Comparison of ENCODE assay signal across 8 cellular contexts in genomic region chr12:108854453-108855283, GRCh38. TPM values are rescaled to one million over a fixed set of nuclear protein-coding genes. Genes with fewer than 3 reads are reported as not detected.
A peak's percentile ranks its signal among the peaks of the same experiment; 100 is the strongest.
DNase-seq lines count a peak whose midpoint lies in the region; ATAC-seq and TF ChIP-seq lines count a peak whose summit lies in the region.

No MANE protein-coding gene starts in this region.

- no peak for ATAC-seq in CD8-positive, alpha-beta T cell
- ATAC-seq in GM19395 (IDR thresholded peaks at IDR 0.05; ENCODE audit: unreplicated experiment) (no peak), HG03159 (IDR thresholded peaks at IDR 0.05; ENCODE audit: unreplicated experiment) (no peak)

- H3K9me3 Mint-ChIP-seq in CD8-positive, alpha-beta T cell: no peaks in the 10 kb centered on the region
- peaks cover 3% of the 10 kb centered on the region for H3K9me3 Mint-ChIP-seq in chondrocyte (ENCODE audit: low read depth)

- CTCF ChIA-PET in CD8-positive, alpha-beta T cell (lab: Charles Lee): no interaction called here

- peak overlapping the region in 1 of 2 donors; percentile 48 for H3K9ac ChIP-seq in mucosa of rectum (ENCODE audit: low read depth in 1 of 2, low read length in 2 of 2)

- H3K4me1 Mint-ChIP-seq in CD8-positive, alpha-beta T cell (ENCODE audit: low read depth): peaks cover 46% of the 10 kb centered on the region
- H3K4me1 Mint-ChIP-seq in chondrocyte (ENCODE audit: low read depth): peaks cover 71% of the 10 kb centered on the region

- H3K4me1 ChIP-seq in CD8-positive, alpha-beta T cell (ENCODE audit: insufficient read depth, low read length): peaks cover 27% of the 10 kb centered on the region
- H3K4me1 ChIP-seq in mucosa of rectum (ENCODE audit: control insufficient read depth in 2 of 2, insufficient read depth in 2 of 2, low read length in 2 of 2): peaks cover 28 to 39% of the 10 kb centered on the region in 2 donors

- H3K36me3 Mint-ChIP-seq in CD8-positive, alpha-beta T cell: peaks cover 29% of the 10 kb centered on the region
- peaks cover 28% of the 10 kb centered on the region for H3K36me3 Mint-ChIP-seq in chondrocyte (ENCODE audit: low read depth)

- no peak overlapping the region for H3K4me3 Mint-ChIP-seq in CD8-positive, alpha-beta T cell
- peak overlapping the region; percentile 98 for H3K4me3 Mint-ChIP-seq in chondrocyte (ENCODE audit: unreplicated experiment)

- no peaks in the 10 kb centered on the region for H3K9me3 ChIP-seq in CD8-positive, alpha-beta T cell (ENCODE audit: low read length)
- H3K9me3 ChIP-seq in MG63 (peaks cover 5% of the 10 kb centered on the region; the same call in 1 of the 2 replicates), mucosa of rectum (ENCODE audit: control insufficient read depth in 2 of 2, low read length in 2 of 2) (no peaks in the 10 kb centered on the region)

- POLR2A ChIA-PET in CD8-positive, alpha-beta T cell (lab: Charles Lee): no interaction called here

- no peak overlapping the region for H3K27ac ChIP-seq in CD8-positive, alpha-beta T cell (ENCODE audit: low read depth, low read length)
- peak overlapping the region; percentile 78 to 89 for H3K27ac ChIP-seq in mucosa of rectum (ENCODE audit: low read depth in 2 of 2, low read length in 2 of 2)

- no peak for DNase-seq in CD8-positive, alpha-beta T cell
- peak; percentile 82 for DNase-seq in MG63
- DNase-seq in chondrocyte (ENCODE audit: low spot score): no peak
- DNase-seq in NCI-H1105 treated with DMSO at 0.1 percent for 48 hours (lab: John Stamatoyannopoulos, UW): no peak
- no peak for DNase-seq in NCI-H345 treated with DMSO at 0.1 percent for 48 hours (lab: John Stamatoyannopoulos, UW; ENCODE audit: unreplicated experiment)

- H3K36me3 ChIP-seq in CD8-positive, alpha-beta T cell (ENCODE audit: insufficient read depth, low read length): no peaks in the 10 kb centered on the region
- H3K36me3 ChIP-seq in MG63 (peaks cover 56% of the 10 kb centered on the region), mucosa of rectum (ENCODE audit: control insufficient read depth in 2 of 2, insufficient read depth in 2 of 2, low read length in 2 of 2) (peaks cover 0 to 6% of the 10 kb centered on the region in 2 donors)

- H3K4me3 ChIP-seq in CD8-positive, alpha-beta T cell (ENCODE audit: low read depth, low read length): no peak overlapping the region
- peak overlapping the region; percentile 95 for H3K4me3 ChIP-seq in MG63
- H3K4me3 ChIP-seq in mucosa of rectum (ENCODE audit: low read length in 2 of 2): no peak overlapping the region

- peak overlapping the region; percentile 57 for H3K27ac Mint-ChIP-seq in CD8-positive, alpha-beta T cell
- peak overlapping the region; percentile 99 for H3K27ac Mint-ChIP-seq in chondrocyte (ENCODE audit: unreplicated experiment)

- intact Hi-C loops in CD8-positive, alpha-beta T cell (cut with DNase I, micrococcal nuclease): loop anchor here (5.0 to 10.0 kb wide), 7 partner anchors 52 to 1762 kb away; partner anchors contain the start of genes CRY1 (in 1 of the 2), FAM222A (in 1 of the 2), PRDM4 (in 1 of the 2) and PWP1 (in 1 of the 2)

- H3K27me3 ChIP-seq in CD8-positive, alpha-beta T cell (ENCODE audit: insufficient read depth, low read length): no peaks in the 10 kb centered on the region
- no peaks in the 10 kb centered on the region for H3K27me3 ChIP-seq in MG63
- H3K27me3 ChIP-seq in mucosa of rectum (ENCODE audit: control insufficient read depth in 2 of 2, insufficient read depth in 2 of 2, low read length in 2 of 2): no peaks in the 10 kb centered on the region

- TF ChIP-seq CTCF in CD8-positive, alpha-beta T cell (IDR thresholded peaks at IDR 0.05): no peak
- TF ChIP-seq CTCF in chondrocyte (IDR thresholded peaks at IDR 0.05): no peak

- H3K27me3 Mint-ChIP-seq in CD8-positive, alpha-beta T cell (ENCODE audit: low read depth): no peaks in the 10 kb centered on the region
- no peaks in the 10 kb centered on the region for H3K27me3 Mint-ChIP-seq in chondrocyte (ENCODE audit: low read depth)

RNA-seq across cellular contexts. Expression of gene SSH1, which starts 2.7 kb away (rescaled TPM):
- total RNA-seq in CD8-positive, alpha-beta T cell: 10 to 100 TPM; 26.2 to 32.4 TPM
- 7.0 and 8.7 TPM in 2 replicates for total RNA-seq in MG63 (2014; rRNA removed; shearing (Covaris generic); ENCODE audit: low replicate concordance)
- total RNA-seq in chondrocyte: 125 to 138 TPM (median 127 TPM) in 3 replicates

RNA-seq across cellular contexts. Expression of gene DAO, which starts 25.2 kb away (rescaled TPM):
- total RNA-seq in CD8-positive, alpha-beta T cell: not detected
- not detected in 2 replicates for total RNA-seq in MG63 (2014; rRNA removed; shearing (Covaris generic); ENCODE audit: low replicate concordance)
- total RNA-seq in chondrocyte: not detected in 3 replicates
